In the genomic region with DNA sequence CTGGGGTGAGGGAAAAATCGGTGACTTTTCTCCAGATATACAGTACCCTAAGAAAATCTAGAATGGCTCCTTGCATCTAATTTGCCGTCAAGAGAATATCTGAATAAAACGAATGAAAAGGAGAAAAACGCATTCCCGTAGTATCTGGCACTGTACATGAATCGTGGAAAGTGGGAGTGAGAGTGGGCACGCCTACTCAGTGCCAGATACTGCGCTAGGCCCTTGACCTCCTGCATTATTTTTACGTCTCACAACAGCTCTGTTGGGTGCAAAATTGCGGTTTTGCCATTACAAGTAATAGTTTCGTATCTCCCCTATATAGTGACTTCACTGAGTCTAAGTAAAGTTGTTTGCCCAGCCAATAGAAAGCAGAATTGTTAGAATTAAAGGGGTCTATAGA, we compare ENCODE assay signal across 7 cellular contexts. TPM values are rescaled to one million over a fixed set of nuclear protein-coding genes. Genes with fewer than 3 reads are reported as not detected.
DNase-seq lines count a peak whose midpoint lies in the region; ATAC-seq, FAIRE-seq and TF ChIP-seq lines count a peak whose summit lies in the region.

No MANE protein-coding gene starts in this region.

- no peak for TF ChIP-seq EP300 in GM12878 (IDR thresholded peaks at IDR 0.05; ENCODE audit: borderline replicate concordance in 1 of 2, control insufficient read depth in 1 of 2, low read depth in 2 of 2, low read length in 2 of 2)

- FAIRE-seq in GM12878 (lab: Jason Lieb, UNC), result peak; percentile 18

- H3K27ac ChIP-seq in GM12878 (ENCODE audit: control insufficient read depth, insufficient read depth), result no peak overlapping the region

- no peak for TF ChIP-seq CTCF in GM12878 (IDR thresholded peaks at IDR 0.05 in 2 of 3, conservative IDR thresholded peaks at IDR 0.05 in 1 of 3; ENCODE audit: control insufficient read depth in 2 of 3, extremely low read depth in 1 of 3, insufficient read depth in 1 of 3, low read depth in 3 of 3, low read length in 3 of 3)
- no peak for TF ChIP-seq CTCF in nephron (IDR thresholded peaks at IDR 0.05; ENCODE audit: unreplicated experiment in 3 of 3)

- no peak for TF ChIP-seq RAD21 in GM12878 (IDR thresholded peaks at IDR 0.05; ENCODE audit: insufficient read depth, low read depth, low read length)

- intact Hi-C loops in GM12878 (cut with micrococcal nuclease; ENCODE audit: unreplicated experiment), result no loop called here
- intact Hi-C loops in head of caudate nucleus (cut with DNase I), result no loop called here

- peak overlapping the region; percentile 63; the same call in 1 of the 2 replicates for H3K4me3 ChIP-seq in GM12878

- H3K9ac ChIP-seq in GM12878 (ENCODE audit: control insufficient read depth, insufficient read depth, low read length), result no peak overlapping the region; the same call in 1 of the 2 replicates

- in situ Hi-C loops in GM12878 (cut with MboI), result no loop called here

- ATAC-seq in GM19043 (IDR thresholded peaks at IDR 0.05; ENCODE audit: low read depth, unreplicated experiment), result peak; percentile 45
- peak; percentile 29 for ATAC-seq in HG02973 (IDR thresholded peaks at IDR 0.05; ENCODE audit: unreplicated experiment)
- ATAC-seq in GM12878, result peak; percentile 57
- ATAC-seq in esophagus mucosa, result no peak

- 36% methylated on average over 11 of the region's 11 CpGs for WGBS in GM12878 (ENCODE audit: insufficient coverage, insufficient replicate concordance, low lambda C conversion rate, missing lambda C conversion rate)

- H3K4me3 Mint-ChIP-seq in nephron, result peak overlapping the region; percentile 60 to 77 (median 70)

- no peaks in the 10 kb centered on the region for H3K36me3 Mint-ChIP-seq in nephron (ENCODE audit: low read depth)

- H3K36me3 ChIP-seq in GM12878 (ENCODE audit: control insufficient read depth in 2 of 2, insufficient read depth in 2 of 2, low read length in 1 of 2), result no peaks in the 10 kb centered on the region

- peaks cover 10% of the 10 kb centered on the region for H3K4me1 Mint-ChIP-seq in nephron

- no peak for DNase-seq in GM12878 (ENCODE audit: low read depth, low spot score)
- DNase-seq in SHP77 (lab: John Stamatoyannopoulos, UW), result no peak
- no peak for DNase-seq in head of caudate nucleus

- H3K27me3 Mint-ChIP-seq in nephron (ENCODE audit: low read depth), result peaks cover 40% of the 10 kb centered on the region

- H3K27me3 ChIP-seq in GM12878 (replicated peaks in 1 of 2; ENCODE audit: control insufficient read depth in 2 of 2, insufficient read depth in 2 of 2, low read length in 1 of 2), result peaks cover 0 to 3% of the 10 kb centered on the region in 2 experiments; a peak in 3 of 4 replicates

- no peaks in the 10 kb centered on the region for H3K9me3 ChIP-seq in GM12878 (replicated peaks; ENCODE audit: control insufficient read depth, insufficient read depth, low read length)

- RAD21 ChIA-PET in GM12878 (lab: Charles Lee; ENCODE audit: unreplicated experiment), result interaction anchor here (0.8 to 1.1 kb wide), 2 partner anchors 11 to 50 kb away, joined by 3 read pairs; no protein-coding TSS in a partner anchor

- CTCF ChIA-PET in GM12878 (lab: Yijun Ruan, JAX), result interaction anchor here (0.8 to 1.5 kb wide), 6 partner anchors 12 to 174 kb away, joined by 3 to 5 read pairs (median 3); no protein-coding TSS in a partner anchor

- TF ChIP-seq POLR2A in GM12878 (IDR thresholded peaks at IDR 0.05; ENCODE audit: low read depth, low read length), result no peak

- BruUV-seq in GM12878 (replicated peaks; lab: Mats Ljungman, UMichigan), result no TSS peak

- no peaks in the 10 kb centered on the region for H4K20me1 ChIP-seq in GM12878 (ENCODE audit: control insufficient read depth, insufficient read depth)

- peaks cover 17% of the 10 kb centered on the region for H3K4me1 ChIP-seq in GM12878 (ENCODE audit: control insufficient read depth, insufficient read depth, low read length)

- peak overlapping the region in 2 of 3 experiments; percentile 12 to 42 for H3K27ac Mint-ChIP-seq in nephron

- POLR2A ChIA-PET in GM12878 (lab: Charles Lee), result interaction anchor here (1.1 kb wide), 1 partner anchor 68 kb away, joined by 4 read pairs; no protein-coding TSS in a partner anchor

- peak overlapping the region; percentile 72 for H2AFZ ChIP-seq in GM12878 (ENCODE audit: control insufficient read depth, low read depth, low read length)

- peak overlapping the region; percentile 69 for H3K4me2 ChIP-seq in GM12878 (ENCODE audit: control insufficient read depth, insufficient read depth)

- no peaks in the 10 kb centered on the region for H3K9me3 Mint-ChIP-seq in nephron

- SMC1A ChIA-PET in GM12878 (lab: Charles Lee; ENCODE audit: uncharacterized antibody, unreplicated experiment), result interaction anchor here (0.6 to 1.2 kb wide), 2 partner anchors 13 to 16 kb away, joined by 3 to 4 read pairs; no protein-coding TSS in a partner anchor

- no peaks in the 10 kb centered on the region for H3K79me2 ChIP-seq in GM12878 (ENCODE audit: control insufficient read depth, insufficient read depth, low read length)

TF ChIP-seq in GM12878, 131 proteins besides CTCF, POLR2A, EP300 and RAD21:
- TF ChIP-seq CBFB (IDR thresholded peaks at IDR 0.05; ENCODE audit: low read depth) (0 out of 2 replicates have a peak, but pooled peaks have one; percentile 33), SMAD5 (IDR thresholded peaks at IDR 0.05; ENCODE audit: low read depth) (no peak), MTA2 (IDR thresholded peaks at IDR 0.05; ENCODE audit: low read depth) (0 out of 2 replicates have a peak, but pooled peaks have one; percentile 11), KDM1A (IDR thresholded peaks at IDR 0.05; ENCODE audit: borderline replicate concordance) (no peak), CREB1 (IDR thresholded peaks at IDR 0.05; ENCODE audit: low read depth) (0 out of 2 replicates have a peak, but pooled peaks have one; percentile 18), RUNX3 (IDR thresholded peaks at IDR 0.05; ENCODE audit: low read length) (peak; percentile 77), BMI1 (IDR thresholded peaks at IDR 0.05; ENCODE audit: borderline replicate concordance) (peak; percentile 92)

RNA-seq across cellular contexts. Expression of a gene that starts 1.3 kb away (rescaled TPM):
- total RNA-seq in GM12878 (2013; cell fraction: nucleolus; rRNA removed), result not detected in 2 replicates
- total RNA-seq in GM12878 (2014; rRNA removed), result 1.2 and 1.5 TPM in 2 replicates
- 1.7 and 2.6 TPM in 2 replicates for total RNA-seq in GM12878 (2014; rRNA removed; fragmentation: Illumina TruSeq; extraction: Trizol)
- total RNA-seq in GM12878 (2021), result 0.53 and 1.0 TPM in 2 replicates
- polyA plus RNA-seq in GM12878 (2011; ENCODE audit: low read depth), result 4.4 TPM
- polyA plus RNA-seq in GM12878 (2011; rRNA removed), result 0.15 and 0.48 TPM in 2 replicates
- polyA plus RNA-seq in GM12878 (2011; cell fraction: cytosol; rRNA removed), result 0.10 and 0.18 TPM in 2 replicates
- polyA plus RNA-seq in GM12878 (2011; cell fraction: nucleus; rRNA removed), result not detected in 2 replicates
- polyA plus RNA-seq in GM12878 (2012), result 11.2 and 13.0 TPM in 2 replicates
- 0.93 and 1.2 TPM in 2 replicates for polyA plus RNA-seq in GM12878 (2014; fragmentation: Illumina TruSeq; extraction: Trizol)
- 1 to 10 TPM; 1.1 to 1.4 TPM for polyA plus RNA-seq in GM12878 (2014; fragmentation: Nextera tagmentation; extraction: Ambion mirVana)
- 1.5 and 2.6 TPM in 2 replicates for polyA plus RNA-seq in GM12878 (2014; rRNA removed)
- polyA plus RNA-seq in GM12878 (2016; fragmentation: Nextera tagmentation; extraction: Ambion mirVana), result 1 to 10 TPM; 3.2 to 3.4 TPM
- polyA minus RNA-seq in GM12878 (2011; rRNA and poly(A)+ RNA removed), result not detected in 2 replicates
- polyA minus RNA-seq in GM12878 (2011; cell fraction: cytosol; rRNA and poly(A)+ RNA removed), result not detected in 2 replicates
- polyA minus RNA-seq in GM12878 (2011; cell fraction: nucleus; rRNA and poly(A)+ RNA removed), result 0.38 TPM in 1 of 2 replicates, not detected in the other
- total RNA-seq in esophagus mucosa, result 0.20 TPM

RNA-seq across cellular contexts. Expression of a gene that starts 48.9 kb away (rescaled TPM):
- total RNA-seq in GM12878 (2013; cell fraction: nucleolus; rRNA removed), result not detected in 2 replicates
- not detected in 2 replicates for total RNA-seq in GM12878 (2014; rRNA removed)
- total RNA-seq in GM12878 (2014; rRNA removed; fragmentation: Illumina TruSeq; extraction: Trizol), result not detected in 2 replicates
- total RNA-seq in GM12878 (2021), result not detected in 2 replicates
- not detected for polyA plus RNA-seq in GM12878 (2011; ENCODE audit: low read depth)
- polyA plus RNA-seq in GM12878 (2011; rRNA removed), result not detected in 2 replicates
- not detected in 2 replicates for polyA plus RNA-seq in GM12878 (2011; cell fraction: cytosol; rRNA removed)
- not detected in 2 replicates for polyA plus RNA-seq in GM12878 (2011; cell fraction: nucleus; rRNA removed)
- polyA plus RNA-seq in GM12878 (2012), result not detected in 2 replicates
- not detected in 2 replicates for polyA plus RNA-seq in GM12878 (2014; fragmentation: Illumina TruSeq; extraction: Trizol)
- not detected for polyA plus RNA-seq in GM12878 (2014; fragmentation: Nextera tagmentation; extraction: Ambion mirVana)
- not detected in 2 replicates for polyA plus RNA-seq in GM12878 (2014; rRNA removed)
- polyA plus RNA-seq in GM12878 (2016; fragmentation: Nextera tagmentation; extraction: Ambion mirVana), result not detected
- polyA minus RNA-seq in GM12878 (2011; rRNA and poly(A)+ RNA removed), result not detected in 2 replicates
- not detected in 2 replicates for polyA minus RNA-seq in GM12878 (2011; cell fraction: cytosol; rRNA and poly(A)+ RNA removed)
- not detected in 2 replicates for polyA minus RNA-seq in GM12878 (2011; cell fraction: nucleus; rRNA and poly(A)+ RNA removed)
- total RNA-seq in esophagus mucosa, result 0.12 TPM
